In the genomic region with DNA sequence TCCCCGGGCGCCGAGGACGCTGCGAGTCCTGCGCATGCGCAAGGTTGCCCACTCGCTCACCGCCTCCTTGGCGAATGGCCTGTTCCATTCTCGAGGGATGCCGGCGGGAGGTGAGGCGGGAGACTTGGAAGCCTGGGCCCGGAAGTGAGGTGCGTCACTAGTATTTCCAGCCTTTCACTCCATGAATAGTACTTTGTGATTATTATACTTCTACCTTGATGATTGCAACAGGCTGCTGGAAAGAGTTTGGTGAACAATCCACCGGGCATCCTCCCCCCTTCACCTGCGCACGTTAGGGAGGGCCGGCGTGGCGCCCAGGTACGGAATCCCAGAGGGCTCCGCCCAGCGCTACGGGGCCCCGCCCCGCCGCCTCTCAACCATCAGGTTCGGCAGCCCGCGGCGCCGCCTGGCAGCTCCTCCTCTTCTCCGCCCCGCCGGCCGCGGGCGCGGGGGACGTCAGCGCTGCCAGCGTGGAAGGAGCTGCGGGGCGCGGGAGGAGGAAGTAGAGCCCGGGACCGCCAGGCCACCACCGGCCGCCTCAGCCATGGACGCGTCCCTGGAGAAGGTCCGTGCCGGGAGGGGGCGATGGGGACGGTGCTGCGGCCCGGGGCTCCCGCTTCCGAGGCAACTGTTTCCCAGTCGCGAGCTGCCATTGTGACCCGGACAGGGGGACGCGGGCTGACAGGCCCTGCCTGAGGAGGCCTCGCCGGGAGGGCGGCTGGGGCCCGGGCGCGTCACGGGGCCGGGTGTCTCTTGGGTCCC, we compare ENCODE assay signal across 8 cellular contexts. TPM values are rescaled to one million over a fixed set of nuclear protein-coding genes. Genes with fewer than 3 reads are reported as not detected.
DNase-seq lines count a peak whose midpoint lies in the region; ATAC-seq and TF ChIP-seq lines count a peak whose summit lies in the region.
"Not testable (repeated sequence)": the region's sequence is repeated elsewhere in the genome, so short reads cannot be mapped to it uniquely, and the experiment has no call there.

PDXDC1 (plus strand) TSS at position 371 of the 762 bp plus-strand sequence; CDS start at position 545, 174 bp downstream.

- TF ChIP-seq CTCF in SK-N-SH (IDR thresholded peaks at IDR 0.05), result not testable (repeated sequence)

- H3K9me3 ChIP-seq in SK-N-SH, result not testable (repeated sequence)

- H3K9me2 ChIP-seq in SK-N-SH, result not testable (repeated sequence)

- peaks cover 53% of the 10 kb centered on the region for H3K79me2 ChIP-seq in SK-N-SH (ENCODE audit: insufficient read depth)

- H2AFZ ChIP-seq in SK-N-SH (ENCODE audit: low read depth), result peak within 1 kb of the TSS; percentile 97

- POLR2A ChIA-PET in SK-N-SH (lab: Yijun Ruan, JAX), result not testable (repeated sequence)

- WGBS in SK-N-SH (ENCODE audit: low lambda C conversion rate), result under 1% methylated on average over 69 of the region's 74 CpGs

- CTCF ChIA-PET in SK-N-SH (lab: Yijun Ruan, JAX), result interaction anchor here (1.2 kb wide), 1 partner anchor 12 kb away, joined by 3 read pairs; no protein-coding TSS in a partner anchor

- TF ChIP-seq RAD21 in SK-N-SH (IDR thresholded peaks at IDR 0.05; ENCODE audit: low read length), result not testable (repeated sequence)

- peak within 1 kb of the TSS; percentile 62 to 67 for H3K27ac ChIP-seq in SK-N-SH (ENCODE audit: low read depth in 2 of 2, low read length in 1 of 2)

- TF ChIP-seq EP300 in SK-N-SH (IDR thresholded peaks at IDR 0.05; ENCODE audit: borderline replicate concordance in 1 of 2, low read depth in 1 of 2, low read length in 1 of 2), result not testable (repeated sequence)

- H3K4me3 ChIP-seq in GM08714 (ENCODE audit: low read length), result peak within 1 kb of the TSS; percentile 70
- peak within 1 kb of the TSS; percentile 79 to 89 for H3K4me3 ChIP-seq in SK-N-SH (ENCODE audit: low read depth in 2 of 2, low read length in 1 of 2)

- peak within 1 kb of the TSS; percentile 95 for H3K9ac ChIP-seq in SK-N-SH

- not testable (repeated sequence) for H3K36me3 ChIP-seq in SK-N-SH (replicated peaks in 1 of 2; ENCODE audit: control insufficient read depth in 1 of 2, insufficient read depth in 2 of 2, low read length in 1 of 2)

- not testable (repeated sequence) for H3K4me1 ChIP-seq in SK-N-SH (ENCODE audit: control insufficient read depth in 1 of 2, insufficient read depth in 2 of 2, low read depth in 1 of 2, low read length in 1 of 2)

- peak; percentile 89 for ATAC-seq in HG02588 (IDR thresholded peaks at IDR 0.05; ENCODE audit: unreplicated experiment)

- H3K27me3 ChIP-seq in SK-N-SH (ENCODE audit: insufficient read depth), result not testable (repeated sequence)

- DNase-seq in NCI-H1092 (lab: John Stamatoyannopoulos, UW) (peak; percentile 91), SK-N-SH (peak; percentile 94), globus pallidus (ENCODE audit: low spot score) (peak; percentile 78), nucleus accumbens (lab: John Stamatoyannopoulos, UW) (peak in 55 of 56 donors; percentile 29 to 94 (median 82)), superior temporal gyrus (ENCODE audit: extremely low spot score) (peak; percentile 79)
- DNase-seq in activated naive CD4-positive, alpha-beta T cell treated with anti-CD3 and anti-CD28 coated beads, Interleukin-2, amount 50 U/mL, for 16 hours, result peak; percentile 100

- H3K4me2 ChIP-seq in SK-N-SH, result peak within 1 kb of the TSS; percentile 82

- not testable (repeated sequence) for H3F3A ChIP-seq in SK-N-SH (replicated peaks; ENCODE audit: insufficient read depth)

- H4K20me1 ChIP-seq in SK-N-SH (ENCODE audit: insufficient read depth), result peaks cover 34% of the 10 kb centered on the region

TF ChIP-seq in SK-N-SH, 30 proteins besides CTCF, POLR2A, EP300 and RAD21:
- TF ChIP-seq POLR2AphosphoS5 (IDR thresholded peaks at IDR 0.05; ENCODE audit: low read depth, low read length), result peak; percentile 24
- 0 out of 2 replicates have a peak, but pooled peaks have one; percentile 17 for TF ChIP-seq ELF1 (IDR thresholded peaks at IDR 0.05)
- peak; percentile 83 for TF ChIP-seq SIN3A (IDR thresholded peaks at IDR 0.05; ENCODE audit: borderline replicate concordance, low read depth, low read length)
- TF ChIP-seq TAF1 (IDR thresholded peaks at IDR 0.05; ENCODE audit: borderline replicate concordance, low read depth, low read length), result peak; percentile 67
- TF ChIP-seq NRF1 (IDR thresholded peaks at IDR 0.05; ENCODE audit: low read depth, low read length), result peak; percentile 66
- 0 out of 2 replicates have a peak, but pooled peaks have one; percentile 51 for TF ChIP-seq YY1 (IDR thresholded peaks at IDR 0.05; ENCODE audit: low read depth)
- TF ChIP-seq MXI1 (IDR thresholded peaks at IDR 0.05; ENCODE audit: low read depth, low read length), result peak; percentile 93
- TF ChIP-seq, protein P1, sequence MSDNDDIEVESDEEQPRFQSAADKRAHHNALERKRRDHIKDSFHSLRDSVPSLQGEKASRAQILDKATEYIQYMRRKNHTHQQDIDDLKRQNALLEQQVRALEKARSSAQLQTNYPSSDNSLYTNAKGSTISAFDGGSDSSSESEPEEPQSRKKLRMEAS (IDR thresholded peaks at IDR 0.05; ENCODE audit: low read depth), result peak; percentile 72
TF ChIP-seq in SK-N-SH: peak in this region for 8; not testable (repeated sequence) for 22.

RNA-seq across cellular contexts. Expression of gene PDXDC1, which starts in this region (rescaled TPM):
- polyA plus RNA-seq in SK-N-SH (2012; rRNA removed), result 37.4 and 53.5 TPM in 2 replicates
- polyA plus RNA-seq in SK-N-SH (2012; cell fraction: cytosol; rRNA removed), result 34.6 and 38.7 TPM in 2 replicates
- polyA plus RNA-seq in SK-N-SH (2012; cell fraction: nucleus; rRNA removed), result 77.5 and 104 TPM in 2 replicates

Comparison
In these comparisons a context has a peak if more than half of its experiments do, and no peak if none do; other contexts are left out.
1. Peak in every context shown above with its lines: DNase-seq, ATAC-seq, H3K4me3 ChIP-seq and H3K27ac ChIP-seq.